In the genomic region with DNA sequence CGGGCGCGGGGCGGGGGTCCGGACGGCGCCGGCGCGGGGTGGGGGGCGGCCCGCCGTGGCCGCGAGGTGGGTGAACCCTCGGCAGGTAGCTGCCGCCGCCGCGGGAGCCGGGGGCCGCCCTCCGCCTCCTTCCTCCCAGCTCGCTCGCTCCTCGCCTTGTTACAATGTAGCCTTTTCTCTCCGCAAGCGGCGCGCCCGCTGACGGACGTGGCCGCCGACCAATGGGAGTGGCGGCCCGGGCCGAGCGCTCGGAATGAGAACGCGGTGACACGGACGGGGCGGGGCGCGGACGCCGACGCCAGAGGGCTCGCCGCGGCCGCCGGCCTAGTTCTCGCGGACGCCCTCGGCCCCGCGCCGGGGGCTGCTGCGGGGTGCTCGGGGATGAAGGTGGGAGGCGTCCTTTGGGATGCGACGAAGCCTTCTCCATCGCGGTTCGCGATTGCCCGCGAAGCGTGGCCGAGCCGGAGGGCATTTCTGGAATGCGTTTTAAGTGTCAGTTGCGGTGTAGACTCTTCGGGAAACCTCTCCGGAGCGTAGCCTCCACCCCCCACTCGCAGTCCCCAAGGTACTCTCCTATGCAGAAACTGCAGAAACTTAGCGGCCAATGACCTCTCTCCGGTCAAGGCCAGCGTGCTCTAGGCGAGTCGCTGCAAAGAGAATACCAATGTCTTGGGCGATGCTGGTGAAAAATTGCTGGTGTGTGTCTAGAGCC, we compare ENCODE assay signal across 8 cellular contexts. TPM values are rescaled to one million over a fixed set of nuclear protein-coding genes. Genes with fewer than 3 reads are reported as not detected.
A peak's percentile ranks its signal among the peaks of the same experiment; 100 is the strongest.
DNase-seq lines count a peak whose midpoint lies in the region; ATAC-seq and TF ChIP-seq lines count a peak whose summit lies in the region.

No MANE protein-coding gene starts in this region.

- H4K91ac ChIP-seq in IMR-90 (ENCODE audit: insufficient read depth, low read depth, low read length): peak overlapping the region; percentile 30

- peak overlapping the region; percentile 82 for H4K5ac ChIP-seq in IMR-90 (ENCODE audit: low read depth, low read length)

- H3K9ac ChIP-seq in IMR-90 (ENCODE audit: low read depth, low read length): peak overlapping the region; percentile 86

- TF ChIP-seq RAD21 in IMR-90 (IDR thresholded peaks at IDR 0.05; ENCODE audit: low read length): no peak

- intact Hi-C loops in IMR-90 (cut with micrococcal nuclease) (loop anchor here (2.0 kb wide), 2 partner anchors 34 to 210 kb away; no protein-coding TSS in a partner anchor), OCI-LY7 (cut with micrococcal nuclease; ENCODE audit: unreplicated experiment) (no loop called here)

- H2AFZ ChIP-seq in IMR-90 (replicated peaks; ENCODE audit: low read length, poor library complexity) (peak overlapping the region; percentile 94), OCI-LY7 (ENCODE audit: low read length) (peak overlapping the region; percentile 96; the same call in 1 of the 2 replicates)

- peak overlapping the region; percentile 85; the same call in 1 of the 2 replicates for H3K23ac ChIP-seq in IMR-90 (ENCODE audit: low read depth, low read length)

- ATAC-seq in GM21576 (IDR thresholded peaks at IDR 0.05; ENCODE audit: unreplicated experiment): peak; percentile 99
- peak; percentile 96 for ATAC-seq in IMR-90 (ENCODE audit: low read depth)

- H3K27me3 ChIP-seq in IMR-90 (ENCODE audit: control insufficient read depth, insufficient read depth, low read length): peaks cover 3% of the 10 kb centered on the region

- TF ChIP-seq CTCF in IMR-90 (conservative IDR thresholded peaks at IDR 0.05; ENCODE audit: low read depth, low read length) (no peak), OCI-LY7 (conservative IDR thresholded peaks at IDR 0.05; ENCODE audit: low read length) (no peak), epithelial cell of esophagus (IDR thresholded peaks at IDR 0.05; ENCODE audit: insufficient read depth, low read depth, low read length, missing control alignments) (no peak)

- BruUV-seq in IMR-90 (replicated peaks; lab: Mats Ljungman, UMichigan) (no TSS peak), OCI-LY7 (replicated peaks; lab: Mats Ljungman, UMichigan) (no TSS peak)

- H3K36me3 ChIP-seq in IMR-90 (ENCODE audit: control insufficient read depth, insufficient read depth, low read length) (no peaks in the 10 kb centered on the region), OCI-LY7 (ENCODE audit: insufficient read depth, low read length) (no peaks in the 10 kb centered on the region)

- peak overlapping the region; percentile 45; the same call in 1 of the 2 replicates for H3K56ac ChIP-seq in IMR-90 (ENCODE audit: extremely low read depth, insufficient read depth, low read length)

- H2BK120ac ChIP-seq in IMR-90 (ENCODE audit: low read depth, low read length): 0 out of 2 replicates have a peak overlapping the region, but pooled peaks have one; percentile 35

- CTCF ChIA-PET in IMR-90 (lab: Yijun Ruan, JAX): no interaction called here
- CTCF ChIA-PET in OCI-LY7 (lab: Charles Lee; ENCODE audit: unreplicated experiment): no interaction called here

- H3K79me2 ChIP-seq in OCI-LY7 (ENCODE audit: insufficient read depth, low read depth, low read length): peaks cover 4% of the 10 kb centered on the region; the same call in 1 of the 2 replicates

- TF ChIP-seq POLR2A in IMR-90 (IDR thresholded peaks at IDR 0.05; ENCODE audit: low read depth, low read length): peak; percentile 82; the same call in 1 of the 2 replicates

- dilution Hi-C loops in IMR-90 (cut with HindIII; ENCODE audit: low sequenced_read_pairs, unreplicated experiment): no loop called here

- H3K27ac ChIP-seq in IMR-90 (ENCODE audit: insufficient read depth, low read length): peak overlapping the region; percentile 77
- peak overlapping the region; percentile 23 for H3K27ac ChIP-seq in OCI-LY7 (ENCODE audit: low read depth, low read length, poor library complexity, severe bottlenecking)

- no peak overlapping the region for H2BK20ac ChIP-seq in IMR-90 (ENCODE audit: low read depth, low read length)

- peak overlapping the region; percentile 72 to 86 for H4K8ac ChIP-seq in IMR-90 (ENCODE audit: low read depth in 2 of 2, low read length in 2 of 2)

- H2BK5ac ChIP-seq in IMR-90 (ENCODE audit: low read depth, low read length, poor library complexity, severe bottlenecking): peak overlapping the region; percentile 54

- WGBS in IMR-90 (ENCODE audit: extremely low coverage in 2 of 2, insufficient read length in 1 of 2), 2 experiments: 0% methylated on average over 21 of the region's 88 CpGs; no CpG with 5 or more reads in 1 of the 2 experiments

- H4K20me1 ChIP-seq in IMR-90 (ENCODE audit: insufficient read depth, low read length) (no peaks in the 10 kb centered on the region; the same call in 1 of the 2 replicates), OCI-LY7 (ENCODE audit: insufficient read depth, low read length) (no peaks in the 10 kb centered on the region)

- H2AK9ac ChIP-seq in IMR-90 (replicated peaks; ENCODE audit: low read depth, low read length, poor library complexity): peak overlapping the region; percentile 86

- H3K4ac ChIP-seq in IMR-90 (ENCODE audit: low read depth, low read length): peak overlapping the region; percentile 82

- peak overlapping the region; percentile 86 for H3K4me2 ChIP-seq in IMR-90 (ENCODE audit: low read depth, low read length)
- peak overlapping the region; percentile 82 for H3K4me2 ChIP-seq in OCI-LY7 (ENCODE audit: low read length)

- H3K79me1 ChIP-seq in IMR-90 (ENCODE audit: low read depth in 1 of 2, low read length in 2 of 2): peaks cover 12 to 17% of the 10 kb centered on the region in 2 experiments; a peak in 3 of 4 replicates

- H3K9me3 ChIP-seq in IMR-90 (ENCODE audit: control insufficient read depth, insufficient read depth, low read length): no peaks in the 10 kb centered on the region; the same call in 1 of the 2 replicates
- H3K9me3 ChIP-seq in OCI-LY7 (ENCODE audit: low read length): no peaks in the 10 kb centered on the region

- peak overlapping the region; percentile 90 for H3K4me3 ChIP-seq in IMR-90 (ENCODE audit: insufficient read depth, low read depth, low read length)
- H3K4me3 ChIP-seq in OCI-LY7 (ENCODE audit: low read depth, low read length, poor library complexity, severe bottlenecking): peak overlapping the region; percentile 80
- peak overlapping the region; percentile 91 for H3K4me3 ChIP-seq in epithelial cell of esophagus (ENCODE audit: low read length)

- peak overlapping the region; percentile 72 for H3K18ac ChIP-seq in IMR-90 (ENCODE audit: low read depth, low read length)

- H3K4me1 ChIP-seq in IMR-90 (ENCODE audit: control insufficient read depth, insufficient read depth, low read length): peaks cover 2% of the 10 kb centered on the region; the same call in 1 of the 2 replicates
- peaks cover 17% of the 10 kb centered on the region for H3K4me1 ChIP-seq in OCI-LY7 (ENCODE audit: insufficient read depth, low read length, poor library complexity, severe bottlenecking)

- H2BK15ac ChIP-seq in IMR-90 (ENCODE audit: low read depth, low read length): no peak overlapping the region

- H3K9me2 ChIP-seq in OCI-LY7 (ENCODE audit: insufficient read depth, low read length): no peaks in the 10 kb centered on the region

- POLR2A ChIA-PET in IMR-90 (lab: Charles Lee; ENCODE audit: unreplicated experiment): no interaction called here
- POLR2A ChIA-PET in OCI-LY7 (lab: Charles Lee): no interaction called here

- peak overlapping the region; percentile 94 for H3K14ac ChIP-seq in IMR-90 (replicated peaks; ENCODE audit: low read depth, low read length)

- in situ Hi-C loops in IMR-90 (cut with MboI; ENCODE audit: low sequenced_read_pairs): no loop called here

- DNase-seq in DMS 273 treated with DMSO at 0.1 percent for 48 hours (lab: John Stamatoyannopoulos, UW): peak; percentile 67
- peak; percentile 94 for DNase-seq in IMR-90
- DNase-seq in OCI-LY7 (ENCODE audit: low spot score): peak; percentile 97
- DNase-seq in activated T-cell treated with anti-CD3 and anti-CD28 coated beads for 4 hours: peak; percentile 82
- peak; percentile 96 for DNase-seq in epithelial cell of esophagus (ENCODE audit: low read depth)
- peak; percentile 96 for DNase-seq in middle frontal gyrus (ENCODE audit: extremely low spot score, low spot score)
- peak; percentile 90 to 92 for DNase-seq in stimulated activated CD8-positive, alpha-beta memory T cell treated with anti-CD3 and anti-CD28 coated beads, Interleukin-15, amount 100 ng/mL, for 48 hours (ENCODE audit: low read depth in 2 of 2)

- H2AK5ac ChIP-seq in IMR-90 (ENCODE audit: low read depth, low read length): 0 out of 2 replicates have a peak overlapping the region, but pooled peaks have one; percentile 3

- H3K9me1 ChIP-seq in IMR-90 (ENCODE audit: insufficient read depth, low read length): no peaks in the 10 kb centered on the region

TF ChIP-seq in IMR-90, 13 proteins besides CTCF, POLR2A, EP300 and RAD21:
- TF ChIP-seq, protein P1, sequence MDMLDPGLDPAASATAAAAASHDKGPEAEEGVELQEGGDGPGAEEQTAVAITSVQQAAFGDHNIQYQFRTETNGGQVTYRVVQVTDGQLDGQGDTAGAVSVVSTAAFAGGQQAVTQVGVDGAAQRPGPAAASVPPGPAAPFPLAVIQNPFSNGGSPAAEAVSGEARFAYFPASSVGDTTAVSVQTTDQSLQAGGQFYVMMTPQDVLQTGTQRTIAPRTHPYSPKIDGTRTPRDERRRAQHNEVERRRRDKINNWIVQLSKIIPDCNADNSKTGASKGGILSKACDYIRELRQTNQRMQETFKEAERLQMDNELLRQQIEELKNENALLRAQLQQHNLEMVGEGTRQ (IDR thresholded peaks at IDR 0.05; ENCODE audit: low read depth, low read length): no peak
- peak; percentile 38; the same call in 1 of the 2 replicates for TF ChIP-seq FOS (IDR thresholded peaks at IDR 0.05; ENCODE audit: low read depth, low read length)
- peak; percentile 75; the same call in 1 of the 2 replicates for TF ChIP-seq MAZ (IDR thresholded peaks at IDR 0.05; ENCODE audit: borderline replicate concordance, low read depth, low read length)

RNA-seq across cellular contexts. Expression of a gene that starts 0.7 kb away (rescaled TPM):
- total RNA-seq in IMR-90 (2012; rRNA removed): 1.7 and 2.2 TPM in 2 replicates
- 2.2 and 2.7 TPM in 2 replicates for polyA plus RNA-seq in IMR-90 (2012; rRNA removed)
- 1.4 and 2.7 TPM in 2 replicates for polyA plus RNA-seq in IMR-90 (2012; cell fraction: cytosol; rRNA removed)
- 4.6 and 5.9 TPM in 2 replicates for polyA plus RNA-seq in IMR-90 (2012; cell fraction: nucleus; rRNA removed; ENCODE audit: low replicate concordance)
- 2.2 and 4.5 TPM in 2 replicates for total RNA-seq in OCI-LY7 (2014; rRNA removed; shearing (Covaris generic))
- 8.4 and 8.9 TPM in 2 replicates for total RNA-seq in OCI-LY7 (2022)

Comparison
In these comparisons a context has a peak if more than half of its experiments do, and no peak if none do; other contexts are left out.
1. Peak in every context shown above with its lines: DNase-seq, ATAC-seq, H3K4me3 ChIP-seq and H3K27ac ChIP-seq.